Comparison of ENCODE assay signal across 8 cellular contexts in genomic region chr1:93448292-93448982, GRCh38. TPM values are rescaled to one million over a fixed set of nuclear protein-coding genes. Genes with fewer than 3 reads are reported as not detected.
DNase-seq lines count a peak whose midpoint lies in the region; ATAC-seq and TF ChIP-seq lines count a peak whose summit lies in the region.

No MANE protein-coding gene starts in this region.

- DNase-seq in stimulated activated CD4-positive, alpha-beta T cell treated with anti-CD3 and anti-CD28 coated beads, Interleukin-15, amount 100 ng/mL, for 24 hours = peak; percentile 27
- no peak for DNase-seq in stimulated activated CD4-positive, alpha-beta T cell treated with anti-CD3 and anti-CD28 coated beads, Interleukin-1b, Interleukin-23, amount 100 ng/mL, for 48 hours
- peak; percentile 24 to 40 for DNase-seq in NCI-H1930 (lab: John Stamatoyannopoulos, UW)
- peak; percentile 64 to 84 (median 71) for DNase-seq in heart left ventricle
- peak; percentile 21 to 59 for DNase-seq in trophoblast cell
- no peak for DNase-seq in SIG-M5 treated with dmso at 0.1 percent for 504 hours (lab: John Stamatoyannopoulos, UW; ENCODE audit: unreplicated experiment)
- no peak for DNase-seq in Ammon's horn (ENCODE audit: low spot score)

- H3K4me3 ChIP-seq in heart left ventricle (peak overlapping the region; percentile 70 to 100 (median 95)), trophoblast cell (ENCODE audit: low read depth, low read length) (peak overlapping the region; percentile 92)

- peak overlapping the region; percentile 91 for H3K4me3 Mint-ChIP-seq in activated naive CD4-positive, alpha-beta T cell treated with anti-CD3 and anti-CD28 coated beads, Interleukin-2, amount 50 U/mL, for 24 hours

- intact Hi-C loops in heart left ventricle (cut with DNase I) = loop anchor here in 8 of 10 donors (1.0 to 10.0 kb wide), 9 partner anchors 104 to 399 kb away; partner anchors contain the start of gene BCAR3 (in 1 of the 8)

- 0 to 1% (median 0%) methylated on average over 11 to 77 of the region's 77 CpGs for WGBS in heart left ventricle, 4 donors
- WGBS in trophoblast cell (ENCODE audit: extremely low coverage, insufficient coverage, insufficient read length) = no CpG with 5 or more reads among the region's 77 CpGs

- H2BK5ac ChIP-seq in trophoblast cell (ENCODE audit: low read depth, low read length, poor library complexity) = peak overlapping the region; percentile 96

- H4K8ac ChIP-seq in trophoblast cell (ENCODE audit: low read depth, low read length) = peak overlapping the region; percentile 77

- H3K14ac ChIP-seq in trophoblast cell (ENCODE audit: low read length) = peak overlapping the region; percentile 99

- peak overlapping the region; percentile 95 for H2BK120ac ChIP-seq in trophoblast cell (ENCODE audit: insufficient read depth, low read length, poor library complexity)

- H3K4me1 Mint-ChIP-seq in activated naive CD4-positive, alpha-beta T cell treated with anti-CD3 and anti-CD28 coated beads, Interleukin-2, amount 50 U/mL, for 24 hours = peaks cover 17% of the 10 kb centered on the region

- ATAC-seq in heart left ventricle = peak; percentile 48 to 66 (median 59)

- no peaks in the 10 kb centered on the region for H3K27me3 ChIP-seq in heart left ventricle
- H3K27me3 ChIP-seq in trophoblast cell (ENCODE audit: insufficient read depth, low read length) = no peaks in the 10 kb centered on the region

- H3K79me2 ChIP-seq in trophoblast cell (ENCODE audit: control insufficient read depth, insufficient read depth, low read length, poor library complexity) = peaks cover 17% of the 10 kb centered on the region

- peaks cover 3% of the 10 kb centered on the region for H3K36me3 Mint-ChIP-seq in activated naive CD4-positive, alpha-beta T cell treated with anti-CD3 and anti-CD28 coated beads, Interleukin-2, amount 50 U/mL, for 24 hours

- H3K18ac ChIP-seq in trophoblast cell (ENCODE audit: low read length) = peak overlapping the region; percentile 100

- H2AK5ac ChIP-seq in trophoblast cell (ENCODE audit: low read length) = peak overlapping the region; percentile 95

- H3K4me1 ChIP-seq in heart left ventricle (peaks cover 0 to 30% (median 13%) of the 10 kb centered on the region in 12 donors), trophoblast cell (ENCODE audit: control insufficient read depth in 1 of 2, insufficient read depth in 2 of 2, low read length in 2 of 2) (peaks cover 0 to 2% of the 10 kb centered on the region in 2 experiments)

- peak overlapping the region; percentile 54 to 95 (median 89) for H3K27ac ChIP-seq in heart left ventricle
- peak overlapping the region; percentile 89 for H3K27ac ChIP-seq in trophoblast cell (ENCODE audit: low read depth, low read length)

- H4K91ac ChIP-seq in trophoblast cell (ENCODE audit: low read depth, low read length) = peak overlapping the region; percentile 98

- H3K23ac ChIP-seq in trophoblast cell (ENCODE audit: low read length) = no peak overlapping the region

- H3K4ac ChIP-seq in trophoblast cell (ENCODE audit: low read depth, low read length) = peak overlapping the region; percentile 100

- peaks cover 49% of the 10 kb centered on the region for H3K27me3 Mint-ChIP-seq in activated naive CD4-positive, alpha-beta T cell treated with anti-CD3 and anti-CD28 coated beads, Interleukin-2, amount 50 U/mL, for 24 hours

- H3K4me2 ChIP-seq in trophoblast cell (ENCODE audit: low read length) = peak overlapping the region; percentile 79

- H4K12ac ChIP-seq in trophoblast cell (ENCODE audit: low read depth, low read length) = peak overlapping the region; percentile 90

- H3K9ac ChIP-seq in trophoblast cell (ENCODE audit: low read length) = peak overlapping the region; percentile 90

- no peaks in the 10 kb centered on the region for H3K9me3 Mint-ChIP-seq in activated naive CD4-positive, alpha-beta T cell treated with anti-CD3 and anti-CD28 coated beads, Interleukin-2, amount 50 U/mL, for 24 hours

- peak overlapping the region; percentile 66 for H2AFZ ChIP-seq in trophoblast cell (ENCODE audit: insufficient read depth, low read length, poor library complexity)

- H3K36me3 ChIP-seq in heart left ventricle (no peaks in the 10 kb centered on the region), trophoblast cell (ENCODE audit: control insufficient read depth in 1 of 2, insufficient read depth in 2 of 2, low read length in 2 of 2) (no peaks in the 10 kb centered on the region)

- H3K79me1 ChIP-seq in trophoblast cell (ENCODE audit: low read length) = peaks cover 16% of the 10 kb centered on the region

- TF ChIP-seq POLR2A in heart left ventricle (IDR thresholded peaks at IDR 0.05) = no peak

- H3K9me3 ChIP-seq in heart left ventricle (no peaks in the 10 kb centered on the region), trophoblast cell (ENCODE audit: insufficient read depth, low read depth, low read length) (no peaks in the 10 kb centered on the region)

- TF ChIP-seq CTCF in heart left ventricle (IDR thresholded peaks at IDR 0.05) = peak in 3 of 12 donors; percentile 9 to 26 (median 23)

- peak overlapping the region; percentile 19 for H2BK12ac ChIP-seq in trophoblast cell (ENCODE audit: low read length)

- H3K27ac Mint-ChIP-seq in activated naive CD4-positive, alpha-beta T cell treated with anti-CD3 and anti-CD28 coated beads, Interleukin-2, amount 50 U/mL, for 24 hours = no peak overlapping the region

RNA-seq across cellular contexts. Expression of gene FNBP1L, which starts 0.5 kb away (rescaled TPM):
- 10 to 100 TPM; 20.5 to 38.8 (median 25.5) TPM for total RNA-seq in heart left ventricle
- polyA plus RNA-seq in heart left ventricle = 10 to 100 TPM; 12.4 to 14.2 TPM
- 82.4 and 84.4 TPM in 2 replicates for polyA plus RNA-seq in trophoblast cell (2013)

Comparison
In these comparisons a context has a peak if more than half of its experiments do, and no peak if none do; other contexts are left out.
1. DNase-seq: peak in stimulated activated CD4-positive, alpha-beta T cell treated with anti-CD3 and anti-CD28 coated beads, Interleukin-15, amount 100 ng/mL, for 24 hours (single experiment), NCI-H1930 (2 of 2), heart left ventricle (5 of 5) and trophoblast cell (2 of 2); none in stimulated activated CD4-positive, alpha-beta T cell treated with anti-CD3 and anti-CD28 coated beads, Interleukin-1b, Interleukin-23, amount 100 ng/mL, for 48 hours (single experiment), SIG-M5 treated with dmso at 0.1 percent for 504 hours (single experiment) and Ammon's horn (single experiment).